8 cellular contexts compared by ENCODE assay signal in the genomic region with DNA sequence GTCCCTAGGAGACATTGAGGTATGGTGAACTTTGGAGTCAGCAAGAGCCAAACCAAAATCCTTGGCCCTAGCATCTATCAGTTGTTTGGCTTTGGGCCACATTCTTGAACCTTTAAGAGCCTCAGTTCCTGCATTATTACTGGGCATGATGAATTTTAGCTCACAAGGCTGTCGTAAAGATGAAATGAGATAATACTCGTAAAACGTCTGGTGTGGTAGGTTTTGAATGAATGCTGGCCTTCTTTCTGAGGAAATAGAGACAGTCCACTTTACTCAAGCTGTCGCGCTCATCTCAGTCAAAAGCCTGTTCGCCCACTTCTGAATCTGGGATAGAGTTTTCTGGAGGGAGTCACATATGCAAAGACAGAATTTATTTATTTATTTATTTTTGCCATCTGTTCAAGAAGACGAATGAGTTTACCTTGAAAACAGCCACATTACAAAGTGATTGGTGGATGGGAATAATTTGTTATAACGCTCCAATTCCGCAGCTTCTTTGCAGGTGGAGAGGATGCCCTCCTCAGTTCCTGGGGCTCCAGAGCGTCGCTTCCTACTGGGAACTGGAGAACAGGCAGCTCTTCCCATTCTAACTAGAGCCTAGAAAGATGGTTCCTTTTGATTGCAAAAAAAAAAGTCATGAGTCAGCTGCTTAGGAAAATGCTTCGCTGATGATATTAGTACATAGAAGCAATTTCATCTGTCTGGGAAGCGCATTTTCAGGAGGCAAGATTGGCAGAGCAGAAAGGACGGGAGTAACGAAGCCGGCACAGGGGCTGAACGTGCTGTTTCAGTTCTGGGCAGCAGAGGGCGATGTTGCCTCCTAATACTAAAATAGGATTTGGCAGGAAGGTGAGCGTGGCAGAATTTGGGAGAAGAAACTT. TPM values are rescaled to one million over a fixed set of nuclear protein-coding genes. Genes with fewer than 3 reads are reported as not detected.
A peak's percentile ranks its signal among the peaks of the same experiment; 100 is the strongest.
DNase-seq lines count a peak whose midpoint lies in the region; ATAC-seq and TF ChIP-seq lines count a peak whose summit lies in the region.

No MANE protein-coding gene starts in this region.

- no peaks in the 10 kb centered on the region for H3K36me3 Mint-ChIP-seq in activated CD8-positive, alpha-beta T cell treated with anti-CD3 and anti-CD28 coated beads for 36 hours (ENCODE audit: low read depth)

- H3K4me3 ChIP-seq in GM12865 (ENCODE audit: low read depth, low read length): no peak overlapping the region

- intact Hi-C loops in activated CD8-positive, alpha-beta T cell treated with anti-CD3 and anti-CD28 coated beads for 36 hours (cut with micrococcal nuclease): no loop called here

- H3K4me1 Mint-ChIP-seq in activated CD8-positive, alpha-beta T cell treated with anti-CD3 and anti-CD28 coated beads for 36 hours (ENCODE audit: low read depth): peaks cover under 1% of the 10 kb centered on the region

- no peak for TF ChIP-seq POLR2A in erythroblast (IDR thresholded peaks at IDR 0.05; ENCODE audit: low read length)

- H3K9me3 Mint-ChIP-seq in activated CD8-positive, alpha-beta T cell treated with anti-CD3 and anti-CD28 coated beads for 36 hours: no peaks in the 10 kb centered on the region

- TF ChIP-seq CTCF in GM12865 (IDR thresholded peaks at IDR 0.05; ENCODE audit: insufficient read depth, low read depth, low read length, missing control alignments): peak; percentile 86
- TF ChIP-seq CTCF in activated CD8-positive, alpha-beta T cell treated with anti-CD3 and anti-CD28 coated beads for 36 hours (IDR thresholded peaks at IDR 0.05): peak; percentile 84

- DNase-seq in GM12865 (ENCODE audit: low read depth) (peak; percentile 45), NCI-H510A (lab: John Stamatoyannopoulos, UW) (peak; percentile 31), erythroblast (lab: John Stamatoyannopoulos, UW) (peak; percentile 27 to 59), mucosa of gallbladder (ENCODE audit: low spot score) (peak; percentile 65), superior temporal gyrus (ENCODE audit: extremely low spot score) (peak; percentile 86)
- DNase-seq in activated CD8-positive, alpha-beta T cell treated with anti-CD3 and anti-CD28 coated beads for 36 hours: peak; percentile 69

- CTCF ChIA-PET in activated CD8-positive, alpha-beta T cell treated with anti-CD3 and anti-CD28 coated beads for 36 hours (lab: Charles Lee): interaction anchor here (0.7 to 1.8 kb wide), 16 partner anchors 9 to 1612 kb away, joined by 3 to 22 read pairs (median 3); no protein-coding TSS in a partner anchor

- peaks cover 10% of the 10 kb centered on the region for H3K27me3 Mint-ChIP-seq in activated CD8-positive, alpha-beta T cell treated with anti-CD3 and anti-CD28 coated beads for 36 hours

- peak; percentile 81 for ATAC-seq in HG03342 (IDR thresholded peaks at IDR 0.05; ENCODE audit: unreplicated experiment)
- ATAC-seq in activated CD8-positive, alpha-beta T cell treated with anti-CD3 and anti-CD28 coated beads for 36 hours: no peak
- no peak for ATAC-seq in HG03571 (IDR thresholded peaks at IDR 0.05; ENCODE audit: unreplicated experiment)

- H3K4me3 Mint-ChIP-seq in activated CD8-positive, alpha-beta T cell treated with anti-CD3 and anti-CD28 coated beads for 36 hours: no peak overlapping the region

- H3K27ac Mint-ChIP-seq in activated CD8-positive, alpha-beta T cell treated with anti-CD3 and anti-CD28 coated beads for 36 hours: no peak overlapping the region

- POLR2A ChIA-PET in activated CD8-positive, alpha-beta T cell treated with anti-CD3 and anti-CD28 coated beads for 36 hours (lab: Charles Lee): no interaction called here

RNA-seq across cellular contexts. Expression of a gene that starts 49.9 kb away (rescaled TPM):
- 1 to 10 TPM in 1 of 2 experiments, under 1 TPM in 1; 0.83 to 1.4 TPM for total RNA-seq in activated CD8-positive, alpha-beta T cell treated with anti-CD3 and anti-CD28 coated beads for 36 hours
- total RNA-seq in mucosa of gallbladder: 14.6 TPM

Comparison
In these comparisons a context has a peak if more than half of its experiments do, and no peak if none do; other contexts are left out.
1. DNase-seq: peak in every context shown above with its lines; median percentile 86 in superior temporal gyrus; 69 in activated CD8-positive, alpha-beta T cell treated with anti-CD3 and anti-CD28 coated beads for 36 hours; 65 in mucosa of gallbladder; 45 in GM12865; 43 in erythroblast; 31 in NCI-H510A.